Comparison of ENCODE assay signal across 9 cellular contexts in genomic region chr10:114095676-114096331, GRCh38. TPM values are rescaled to one million over a fixed set of nuclear protein-coding genes. Genes with fewer than 3 reads are reported as not detected.
DNase-seq lines count a peak whose midpoint lies in the region; ATAC-seq, FAIRE-seq and TF ChIP-seq lines count a peak whose summit lies in the region.
"Had no signal": no experiment of that assay in that cellular context is flagged by ENCODE, and none has a peak within 500 bp of the region (broad histone marks: within the 10 kb centered on the region; RNA-seq: fewer than 3 reads in every experiment).

No MANE protein-coding gene starts in this region.

- H3K36me3 Mint-ChIP-seq in stimulated activated naive B cell treated with anti-CD40 and anti-IgM and Interleukin-4, amounts not matched to agents 10 μg/mL and 1 μg/mL and 100 μg/mL, for 72 hours, result peaks cover 11 to 16% of the 10 kb centered on the region in 2 donors

- TF ChIP-seq CTCF in ovary (IDR thresholded peaks at IDR 0.05) (no peak), pancreas (IDR thresholded peaks at IDR 0.05) (no peak)

- ATAC-seq in GM19023 (IDR thresholded peaks at IDR 0.05; ENCODE audit: unreplicated experiment), result peak; percentile 37
- ATAC-seq in HG02943 (IDR thresholded peaks at IDR 0.05; ENCODE audit: low read depth, unreplicated experiment), result peak; percentile 49
- ATAC-seq in stimulated activated naive B cell treated with anti-CD40 and anti-IgM and Interleukin-4, amounts not matched to agents 10 μg/mL and 1 μg/mL and 100 μg/mL, for 72 hours (replicated peaks), result peak; percentile 64 to 65
- no peak for ATAC-seq in pancreas
- ATAC-seq: upper lobe of right lung had no signal

- H3K36me3 ChIP-seq in SK-N-MC (ENCODE audit: insufficient read depth, low read length), result no peaks in the 10 kb centered on the region
- H3K36me3 ChIP-seq in ovary, result no peaks in the 10 kb centered on the region
- H3K36me3 ChIP-seq in pancreas, result no peaks in the 10 kb centered on the region
- H3K36me3 ChIP-seq: ascending aorta, upper lobe of right lung had no signal

- peaks cover 3 to 8% of the 10 kb centered on the region in 2 donors for H3K9me3 Mint-ChIP-seq in stimulated activated naive B cell treated with anti-CD40 and anti-IgM and Interleukin-4, amounts not matched to agents 10 μg/mL and 1 μg/mL and 100 μg/mL, for 72 hours

- H3K9ac ChIP-seq in SK-N-MC (ENCODE audit: insufficient read length), result no peak overlapping the region

- peak overlapping the region; percentile 77 for H3K27ac Mint-ChIP-seq in stimulated activated naive B cell treated with anti-CD40 and anti-IgM and Interleukin-4, amounts not matched to agents 10 μg/mL and 1 μg/mL and 100 μg/mL, for 72 hours

- H3K4me1 Mint-ChIP-seq in stimulated activated naive B cell treated with anti-CD40 and anti-IgM and Interleukin-4, amounts not matched to agents 10 μg/mL and 1 μg/mL and 100 μg/mL, for 72 hours, result peaks cover 56 to 69% of the 10 kb centered on the region in 2 donors

- no peak for FAIRE-seq in pancreas (lab: Jason Lieb, UNC)

- 41 to 47% (median 45%) methylated on average over 12 of the region's 12 CpGs for WGBS in ovary, 3 donors
- WGBS in pancreas, 2 donors, result 77 to 81% methylated on average over 12 of the region's 12 CpGs

- H3K4me1 ChIP-seq in ovary (ENCODE audit: insufficient read depth) (peaks cover 1% of the 10 kb centered on the region), pancreas (no peaks in the 10 kb centered on the region)

- DNase-seq in SK-N-MC (ENCODE audit: low read depth, low spot score) (no peak), GM19240 (ENCODE audit: insufficient read length, low spot score) (no peak), ovary (no peak), pancreas (no peak)
- no peak for DNase-seq in stimulated activated naive B cell treated with anti-CD40 and anti-IgM and Interleukin-4, amounts not matched to agents 10 μg/mL and 1 μg/mL and 100 μg/mL, for 72 hours
- DNase-seq: upper lobe of right lung had no signal

- H3K27ac ChIP-seq in SK-N-MC, result peak overlapping the region; percentile 79
- no peak overlapping the region for H3K27ac ChIP-seq in ovary
- no peak overlapping the region for H3K27ac ChIP-seq in pancreas
- H3K27ac ChIP-seq: ascending aorta, upper lobe of right lung had no signal

- no peak for TF ChIP-seq POLR2A in ovary (IDR thresholded peaks at IDR 0.05)

- H3K9me3 ChIP-seq in SK-N-MC (ENCODE audit: low read depth, low read length), result no peaks in the 10 kb centered on the region
- H3K9me3 ChIP-seq in ovary, result no peaks in the 10 kb centered on the region
- no peaks in the 10 kb centered on the region for H3K9me3 ChIP-seq in pancreas
- H3K9me3 ChIP-seq: ascending aorta, upper lobe of right lung had no signal

- no peak for TF ChIP-seq EP300 in ovary (IDR thresholded peaks at IDR 0.05)

- peak overlapping the region; percentile 59 for H3K4me3 ChIP-seq in SK-N-MC
- H3K4me3 ChIP-seq in ovary, result no peak overlapping the region
- H3K4me3 ChIP-seq in pancreas, result no peak overlapping the region
- H3K4me3 ChIP-seq: ascending aorta, upper lobe of right lung had no signal

- H3K4me3 Mint-ChIP-seq in stimulated activated naive B cell treated with anti-CD40 and anti-IgM and Interleukin-4, amounts not matched to agents 10 μg/mL and 1 μg/mL and 100 μg/mL, for 72 hours, result peak overlapping the region; percentile 66 to 70

- peaks cover 0 to 9% of the 10 kb centered on the region in 2 donors for H3K27me3 Mint-ChIP-seq in stimulated activated naive B cell treated with anti-CD40 and anti-IgM and Interleukin-4, amounts not matched to agents 10 μg/mL and 1 μg/mL and 100 μg/mL, for 72 hours

- no peaks in the 10 kb centered on the region for H3K27me3 ChIP-seq in ovary
- no peaks in the 10 kb centered on the region for H3K27me3 ChIP-seq in pancreas
- H3K27me3 ChIP-seq: ascending aorta, upper lobe of right lung had no signal

- intact Hi-C loops in ovary (cut with DNase I) (no loop called here), pancreas (cut with DNase I) (loop anchor here in 1 of 3 donors (5.0 kb wide), 1 partner anchor 294 kb away; no protein-coding TSS in a partner anchor)

RNA-seq across cellular contexts. Expression of gene ADRB1, which starts 52.1 kb away (rescaled TPM):
- 1 to 10 TPM in 1 of 7 donors, under 1 TPM in 4, not detected in 2; 0.13 to 1.1 (median 0.24) TPM for total RNA-seq in ovary
- under 1 TPM in 1 of 2 donors, not detected in 1; 0.13 TPM for polyA plus RNA-seq in ovary
- 1 to 10 TPM in 3 of 6 donors, under 1 TPM in 3; 0.62 to 1.3 (median 0.97) TPM for total RNA-seq in pancreas
- polyA plus RNA-seq in pancreas, result 1 to 10 TPM in 1 of 2 donors, under 1 TPM in 1; 0.49 to 2.1 TPM
- total RNA-seq: ascending aorta had no signal

Comparison
In these comparisons a context has a peak if more than half of its experiments do, and no peak if none do; other contexts are left out.
1. ATAC-seq: peak in GM19023 (single experiment), HG02943 (single experiment) and stimulated activated naive B cell treated with anti-CD40 and anti-IgM and Interleukin-4, amounts not matched to agents 10 μg/mL and 1 μg/mL and 100 μg/mL, for 72 hours (2 of 2); none in pancreas (0 of 4).